ENCODE assay signal across 2 cellular contexts in genomic region chr10:83289373-83289772, GRCh38.
TF ChIP-seq lines count a peak whose summit lies in the region.

No MANE protein-coding gene starts in this region.

TF ChIP-seq in SK-N-SH treated with all-trans-retinoic acid at 6 μM for 48 hours, 23 proteins besides CTCF, POLR2A, EP300 and RAD21 (continued from another document):
- TF ChIP-seq ZFP30 (CRISPR knock-in tag; IDR thresholded peaks at IDR 0.05) = no peak
- TF ChIP-seq ZNF8 (CRISPR knock-in tag; IDR thresholded peaks at IDR 0.05) = no peak
- no peak for TF ChIP-seq GLIS3 (CRISPR knock-in tag; IDR thresholded peaks at IDR 0.05)
- TF ChIP-seq, protein P1, sequence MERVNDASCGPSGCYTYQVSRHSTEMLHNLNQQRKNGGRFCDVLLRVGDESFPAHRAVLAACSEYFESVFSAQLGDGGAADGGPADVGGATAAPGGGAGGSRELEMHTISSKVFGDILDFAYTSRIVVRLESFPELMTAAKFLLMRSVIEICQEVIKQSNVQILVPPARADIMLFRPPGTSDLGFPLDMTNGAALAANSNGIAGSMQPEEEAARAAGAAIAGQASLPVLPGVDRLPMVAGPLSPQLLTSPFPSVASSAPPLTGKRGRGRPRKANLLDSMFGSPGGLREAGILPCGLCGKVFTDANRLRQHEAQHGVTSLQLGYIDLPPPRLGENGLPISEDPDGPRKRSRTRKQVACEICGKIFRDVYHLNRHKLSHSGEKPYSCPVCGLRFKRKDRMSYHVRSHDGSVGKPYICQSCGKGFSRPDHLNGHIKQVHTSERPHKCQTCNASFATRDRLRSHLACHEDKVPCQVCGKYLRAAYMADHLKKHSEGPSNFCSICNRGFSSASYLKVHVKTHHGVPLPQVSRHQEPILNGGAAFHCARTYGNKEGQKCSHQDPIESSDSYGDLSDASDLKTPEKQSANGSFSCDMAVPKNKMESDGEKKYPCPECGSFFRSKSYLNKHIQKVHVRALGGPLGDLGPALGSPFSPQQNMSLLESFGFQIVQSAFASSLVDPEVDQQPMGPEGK (CRISPR knock-in tag; IDR thresholded peaks at IDR 0.05; ENCODE audit: borderline replicate concordance) = no peak
- TF ChIP-seq RARB (CRISPR knock-in tag; IDR thresholded peaks at IDR 0.05) = no peak
- TF ChIP-seq CSDC2 (CRISPR knock-in tag; IDR thresholded peaks at IDR 0.05) = no peak
- TF ChIP-seq, protein P2, sequence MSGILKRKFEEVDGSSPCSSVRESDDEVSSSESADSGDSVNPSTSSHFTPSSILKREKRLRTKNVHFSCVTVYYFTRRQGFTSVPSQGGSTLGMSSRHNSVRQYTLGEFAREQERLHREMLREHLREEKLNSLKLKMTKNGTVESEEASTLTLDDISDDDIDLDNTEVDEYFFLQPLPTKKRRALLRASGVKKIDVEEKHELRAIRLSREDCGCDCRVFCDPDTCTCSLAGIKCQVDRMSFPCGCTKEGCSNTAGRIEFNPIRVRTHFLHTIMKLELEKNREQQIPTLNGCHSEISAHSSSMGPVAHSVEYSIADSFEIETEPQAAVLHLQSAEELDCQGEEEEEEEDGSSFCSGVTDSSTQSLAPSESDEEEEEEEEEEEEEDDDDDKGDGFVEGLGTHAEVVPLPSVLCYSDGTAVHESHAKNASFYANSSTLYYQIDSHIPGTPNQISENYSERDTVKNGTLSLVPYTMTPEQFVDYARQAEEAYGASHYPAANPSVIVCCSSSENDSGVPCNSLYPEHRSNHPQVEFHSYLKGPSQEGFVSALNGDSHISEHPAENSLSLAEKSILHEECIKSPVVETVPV (CRISPR knock-in tag; IDR thresholded peaks at IDR 0.05) = no peak
- no peak for TF ChIP-seq TSHZ2 (CRISPR knock-in tag; IDR thresholded peaks at IDR 0.05)
- no peak for TF ChIP-seq TCF4 (CRISPR knock-in tag; IDR thresholded peaks at IDR 0.05; ENCODE audit: borderline replicate concordance)

TF ChIP-seq in WTC11, 78 proteins besides CTCF, POLR2A, EP300 and RAD21 (continued from another document):
- TF ChIP-seq ZBTB43 (CRISPR knock-in tag; IDR thresholded peaks at IDR 0.05) = no peak
- no peak for TF ChIP-seq FOXP1 (CRISPR knock-in tag; IDR thresholded peaks at IDR 0.05; ENCODE audit: borderline replicate concordance)
- TF ChIP-seq, protein P3, sequence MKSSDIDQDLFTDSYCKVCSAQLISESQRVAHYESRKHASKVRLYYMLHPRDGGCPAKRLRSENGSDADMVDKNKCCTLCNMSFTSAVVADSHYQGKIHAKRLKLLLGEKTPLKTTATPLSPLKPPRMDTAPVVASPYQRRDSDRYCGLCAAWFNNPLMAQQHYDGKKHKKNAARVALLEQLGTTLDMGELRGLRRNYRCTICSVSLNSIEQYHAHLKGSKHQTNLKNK (CRISPR knock-in tag; IDR thresholded peaks at IDR 0.05) = no peak
- TF ChIP-seq FOXJ3 (CRISPR knock-in tag; IDR thresholded peaks at IDR 0.05; ENCODE audit: borderline replicate concordance) = no peak
- TF ChIP-seq PREB (CRISPR knock-in tag; IDR thresholded peaks at IDR 0.05; ENCODE audit: borderline replicate concordance) = no peak
- TF ChIP-seq, protein P4, sequence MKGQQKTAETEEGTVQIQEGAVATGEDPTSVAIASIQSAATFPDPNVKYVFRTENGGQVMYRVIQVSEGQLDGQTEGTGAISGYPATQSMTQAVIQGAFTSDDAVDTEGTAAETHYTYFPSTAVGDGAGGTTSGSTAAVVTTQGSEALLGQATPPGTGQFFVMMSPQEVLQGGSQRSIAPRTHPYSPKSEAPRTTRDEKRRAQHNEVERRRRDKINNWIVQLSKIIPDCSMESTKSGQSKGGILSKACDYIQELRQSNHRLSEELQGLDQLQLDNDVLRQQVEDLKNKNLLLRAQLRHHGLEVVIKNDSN (CRISPR knock-in tag; IDR thresholded peaks at IDR 0.05) = no peak
- TF ChIP-seq GTF2I (CRISPR knock-in tag; conservative IDR thresholded peaks at IDR 0.05) = no peak
- TF ChIP-seq KAT7 (CRISPR knock-in tag; IDR thresholded peaks at IDR 0.05; ENCODE audit: borderline replicate concordance) = no peak
- no peak for TF ChIP-seq ZNF396 (CRISPR knock-in tag; IDR thresholded peaks at IDR 0.05; ENCODE audit: borderline replicate concordance)
- TF ChIP-seq IRF2 (CRISPR knock-in tag; IDR thresholded peaks at IDR 0.05; ENCODE audit: borderline replicate concordance, low read depth) = no peak
